24 cellular contexts compared by ENCODE assay signal in the genomic region with DNA sequence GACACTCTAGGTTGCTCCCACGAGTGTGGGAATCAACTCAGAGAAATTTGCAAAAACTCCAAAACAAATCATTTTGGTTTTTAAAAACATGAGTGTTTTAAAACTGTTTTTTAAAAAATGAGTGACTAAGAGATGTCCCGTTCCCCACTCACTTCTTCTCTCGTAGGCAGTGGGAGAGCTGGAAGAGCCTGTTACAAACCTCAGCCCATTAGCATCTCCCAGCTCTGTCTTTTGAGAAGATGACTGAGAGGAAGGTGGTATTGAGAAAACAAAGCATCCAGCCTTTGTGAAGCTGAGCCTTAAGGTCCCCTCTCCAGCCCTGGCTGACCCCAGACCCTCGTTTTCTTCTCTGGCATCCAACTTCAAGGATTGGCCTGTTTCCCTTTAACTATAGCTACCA.
"Had no signal": no experiment of that assay in that cellular context is flagged by ENCODE, and none has a peak within 500 bp of the region (broad histone marks: within the 10 kb centered on the region; RNA-seq: fewer than 3 reads in every experiment).

No MANE protein-coding gene starts in this region.

- DNase-seq: activated B cell treated with CpG ODN at 0.5 μM for 24 hours; activated CD4-positive, alpha-beta T cell treated with anti-CD3 and anti-CD28 coated beads for 1 hour; activated CD4-positive, alpha-beta T cell treated with anti-CD3 and anti-CD28 coated beads, Interleukin-2, amount 10 ng/mL, durations not matched to agents 24 days and 14 days; activated CD4-positive, alpha-beta T cell treated with anti-CD3 and anti-CD28 coated beads, Interleukin-2, amount 50 U/mL, for 48 hours; activated CD8-positive, alpha-beta memory T cell treated with anti-CD3 and anti-CD28 coated beads, Interleukin-2, amount 10 ng/mL, durations not matched to agents 7 days and 5 days; activated effector memory CD4-positive, alpha-beta T cell treated with anti-CD3 and anti-CD28 coated beads, Interleukin-2, amount 50 U/mL, for 16 hours; activated naive CD4-positive, alpha-beta T cell treated with Interleukin-2 at 50 U/mL for 16 hours; activated naive CD8-positive, alpha-beta T cell treated with anti-CD3 and anti-CD28 coated beads, Interleukin-2, amount 50 U/mL, for 24 hours; activated T-cell treated with anti-CD3 and anti-CD28 coated beads, Interleukin-2, amount 50 U/mL, for 4 hours; amniotic stem cell; Kasumi-1; NCI-H1105 treated with DMSO at 0.1 percent for 48 hours; NCI-H1436 treated with DMSO at 0.1 percent for 48 hours; NCI-H187; NCI-H2081; NCI-H446; NCI-H524; PC-9; SHP77 treated with DMSO at 0.1 percent for 48 hours; T-helper 17 cell; T-helper 9 cell had no signal

- H3K4me2 ChIP-seq: PC-9 had no signal

- H3K27me3 Mint-ChIP-seq: activated B cell treated with CpG ODN at 0.5 μM for 24 hours had no signal

- H3K27ac ChIP-seq: brain microvascular endothelial cell, cardiac muscle cell, PC-9 had no signal

- ATAC-seq: activated CD8-positive, alpha-beta memory T cell treated with anti-CD3 and anti-CD28 coated beads, Interleukin-2, amount 10 ng/mL, durations not matched to agents 7 days and 5 days; activated naive CD4-positive, alpha-beta T cell treated with anti-CD3 and anti-CD28 coated beads, Interleukin-2, amount 50 U/mL, for 72 hours; activated naive CD8-positive, alpha-beta T cell treated with anti-CD3 and anti-CD28 coated beads, Interleukin-2, amount 50 U/mL, for 24 hours; activated T-cell treated with anti-CD3 and anti-CD28 coated beads, Interleukin-2, amount 50 U/mL, for 4 hours; T-helper 17 cell had no signal

- H3K9me3 Mint-ChIP-seq: activated B cell treated with CpG ODN at 0.5 μM for 24 hours; activated CD4-positive, alpha-beta T cell treated with anti-CD3 and anti-CD28 coated beads, Interleukin-2, amount 10 ng/mL, durations not matched to agents 24 days and 14 days; activated naive CD4-positive, alpha-beta T cell treated with anti-CD3 and anti-CD28 coated beads, Interleukin-2, amount 50 U/mL, for 72 hours; activated naive CD8-positive, alpha-beta T cell treated with anti-CD3 and anti-CD28 coated beads, Interleukin-2, amount 50 U/mL, for 24 hours; activated T-cell treated with anti-CD3 and anti-CD28 coated beads, Interleukin-2, amount 50 U/mL, for 4 hours had no signal

- H3K36me3 ChIP-seq: brain microvascular endothelial cell, cardiac muscle cell had no signal

- H3K27me3 ChIP-seq: brain microvascular endothelial cell, cardiac muscle cell had no signal

- H3K27ac Mint-ChIP-seq: activated CD4-positive, alpha-beta T cell treated with anti-CD3 and anti-CD28 coated beads, Interleukin-2, amount 10 ng/mL, durations not matched to agents 24 days and 14 days; activated CD8-positive, alpha-beta memory T cell treated with anti-CD3 and anti-CD28 coated beads, Interleukin-2, amount 10 ng/mL, durations not matched to agents 7 days and 5 days; activated naive CD4-positive, alpha-beta T cell treated with anti-CD3 and anti-CD28 coated beads, Interleukin-2, amount 50 U/mL, for 72 hours; activated naive CD8-positive, alpha-beta T cell treated with anti-CD3 and anti-CD28 coated beads, Interleukin-2, amount 50 U/mL, for 24 hours; T-helper 17 cell had no signal

- H2AFZ ChIP-seq: PC-9 had no signal

- H3K4me3 Mint-ChIP-seq: activated B cell treated with CpG ODN at 0.5 μM for 24 hours; activated CD4-positive, alpha-beta T cell treated with anti-CD3 and anti-CD28 coated beads, Interleukin-2, amount 10 ng/mL, durations not matched to agents 24 days and 14 days; activated CD8-positive, alpha-beta memory T cell treated with anti-CD3 and anti-CD28 coated beads, Interleukin-2, amount 10 ng/mL, durations not matched to agents 7 days and 5 days; activated naive CD8-positive, alpha-beta T cell treated with anti-CD3 and anti-CD28 coated beads, Interleukin-2, amount 50 U/mL, for 24 hours; activated T-cell treated with anti-CD3 and anti-CD28 coated beads, Interleukin-2, amount 50 U/mL, for 4 hours; T-helper 17 cell had no signal

- H3K4me3 ChIP-seq: cardiac muscle cell, PC-9 had no signal

- H3K36me3 Mint-ChIP-seq: activated CD8-positive, alpha-beta memory T cell treated with anti-CD3 and anti-CD28 coated beads, Interleukin-2, amount 10 ng/mL, durations not matched to agents 7 days and 5 days; activated naive CD4-positive, alpha-beta T cell treated with anti-CD3 and anti-CD28 coated beads, Interleukin-2, amount 50 U/mL, for 72 hours had no signal
